Comparison of ENCODE assay signal across 9 cellular contexts in genomic region chr3:11600501-11601282, GRCh38. TPM values are rescaled to one million over a fixed set of nuclear protein-coding genes. Genes with fewer than 3 reads are reported as not detected.
DNase-seq lines count a peak whose midpoint lies in the region; ATAC-seq and TF ChIP-seq lines count a peak whose summit lies in the region.
"Had no signal": no experiment of that assay in that cellular context is flagged by ENCODE, and none has a peak within 500 bp of the region (broad histone marks: within the 10 kb centered on the region; RNA-seq: fewer than 3 reads in every experiment).

No MANE protein-coding gene starts in this region.

- no peaks in the 10 kb centered on the region for H3K9me3 Mint-ChIP-seq in type B pancreatic cell
- H3K9me3 Mint-ChIP-seq: central memory CD8-positive, alpha-beta T cell had no signal

- H3K4me3 Mint-ChIP-seq in type B pancreatic cell, result peak overlapping the region; percentile 72
- H3K4me3 Mint-ChIP-seq: central memory CD8-positive, alpha-beta T cell had no signal

- POLR2A ChIA-PET in A673 (lab: Charles Lee; ENCODE audit: low non-redundant PET), result interaction anchor here (0.6 kb wide), 1 partner anchor 696 kb away, joined by 4 read pairs; no protein-coding TSS in a partner anchor

- H3K27me3 ChIP-seq in A673 (replicated peaks; ENCODE audit: insufficient read depth, low read depth, low read length, poor library complexity) (no peaks in the 10 kb centered on the region), lung (ENCODE audit: control insufficient read depth, insufficient read depth) (no peaks in the 10 kb centered on the region)

- peak; percentile 80 for ATAC-seq in lung (ENCODE audit: insufficient read depth, low FRiP score)

- BruUV-seq in A673 (replicated peaks; lab: Mats Ljungman, UMichigan), result no TSS peak

- H3K36me3 ChIP-seq in A673 (ENCODE audit: insufficient read depth, low read length, poor library complexity, severe bottlenecking) (peaks cover 12% of the 10 kb centered on the region), lung (ENCODE audit: control insufficient read depth in 2 of 2, insufficient read depth in 2 of 2, low read length in 2 of 2) (peaks cover 0 to 12% of the 10 kb centered on the region in 2 donors)

- no peak overlapping the region for H3K4me3 ChIP-seq in A673 (ENCODE audit: low read depth, low read length, poor library complexity, severe bottlenecking)
- no peak overlapping the region for H3K4me3 ChIP-seq in lung

- no peaks in the 10 kb centered on the region for H3K9me3 ChIP-seq in A673 (ENCODE audit: low read depth, low read length, poor library complexity, severe bottlenecking)
- no peaks in the 10 kb centered on the region for H3K9me3 ChIP-seq in lung (ENCODE audit: control insufficient read depth in 2 of 2, insufficient read depth in 1 of 2, low read length in 1 of 2)

- TF ChIP-seq CTCF in A673 (conservative IDR thresholded peaks at IDR 0.05; ENCODE audit: low read depth, low read length) (no peak), lung (IDR thresholded peaks at IDR 0.05; ENCODE audit: control extremely low read depth, extremely low read depth) (no peak), type B pancreatic cell (conservative IDR thresholded peaks at IDR 0.05) (no peak)

- DNase-seq in A673 (ENCODE audit: low spot score), result peak; percentile 83
- DNase-seq in NCI-H226, result peak; percentile 100
- peak; percentile 74 for DNase-seq in ecto neural progenitor cell (ENCODE audit: low spot score)
- peak; percentile 47 for DNase-seq in lung (ENCODE audit: low spot score)
- DNase-seq in type B pancreatic cell (ENCODE audit: extremely low spot score, unreplicated experiment), result no peak
- DNase-seq in NCI-H1417 (lab: John Stamatoyannopoulos, UW), result no peak
- DNase-seq in MV-4-11 (lab: John Stamatoyannopoulos, UW), result no peak
- DNase-seq in NCI-H748 treated with DMSO at 0.1 percent for 48 hours (lab: John Stamatoyannopoulos, UW), result no peak

- H3K27me3 Mint-ChIP-seq in type B pancreatic cell, result no peaks in the 10 kb centered on the region
- H3K27me3 Mint-ChIP-seq: central memory CD8-positive, alpha-beta T cell had no signal

- intact Hi-C loops in A673 (cut with micrococcal nuclease; ENCODE audit: unreplicated experiment), result no loop called here

- CTCF ChIA-PET in A673 (lab: Charles Lee), result no interaction called here

- H3K27ac ChIP-seq in A673 (ENCODE audit: low read depth, low read length, poor library complexity, severe bottlenecking), result peak overlapping the region; percentile 20
- H3K27ac ChIP-seq in lung (ENCODE audit: low read depth in 1 of 2, low read length in 1 of 2), result peak overlapping the region; percentile 78 to 89

- peak overlapping the region; percentile 94 for H3K27ac Mint-ChIP-seq in type B pancreatic cell

- peaks cover 51% of the 10 kb centered on the region for H3K36me3 Mint-ChIP-seq in type B pancreatic cell

- H3K4me1 ChIP-seq in A673 (ENCODE audit: insufficient read depth, low read length, poor library complexity, severe bottlenecking), result peaks cover 46% of the 10 kb centered on the region
- H3K4me1 ChIP-seq in lung (ENCODE audit: control insufficient read depth in 2 of 2, insufficient read depth in 2 of 2, low read length in 2 of 2), result peaks cover 11 to 33% of the 10 kb centered on the region in 2 donors

- peaks cover 59% of the 10 kb centered on the region for H3K4me1 Mint-ChIP-seq in type B pancreatic cell (ENCODE audit: unreplicated experiment)

- 67 to 71% methylated on average over 18 of the region's 18 CpGs for WGBS in lung, 2 donors

RNA-seq across cellular contexts. Expression of gene VGLL4, which starts 43.0 kb away (rescaled TPM):
- total RNA-seq in A673 (2021) (41.2 and 41.4 TPM in 2 replicates), lung (10 to 100 TPM; 45.3 to 94.1 TPM), type B pancreatic cell (ENCODE audit: low replicate concordance) (78.5 and 111 TPM in 2 replicates)
- polyA plus RNA-seq in lung, result 10 to 100 TPM; 30.5 to 33.4 TPM

Comparison
In these comparisons a context has a peak if more than half of its experiments do, and no peak if none do; other contexts are left out.
1. DNase-seq: peak in A673 (single experiment), NCI-H226 (single experiment), ecto neural progenitor cell (single experiment) and lung (single experiment); none in type B pancreatic cell (single experiment), NCI-H1417 (0 of 3), MV-4-11 (single experiment) and NCI-H748 treated with DMSO at 0.1 percent for 48 hours (single experiment).